12 cellular contexts compared by ENCODE assay signal in genomic region chr12:68633614-68634558, GRCh38. TPM values are rescaled to one million over a fixed set of nuclear protein-coding genes. Genes with fewer than 3 reads are reported as not detected.
DNase-seq lines count a peak whose midpoint lies in the region; ATAC-seq and TF ChIP-seq lines count a peak whose summit lies in the region.
"Had no signal": no experiment of that assay in that cellular context is flagged by ENCODE, and none has a peak within 500 bp of the region (broad histone marks: within the 10 kb centered on the region; RNA-seq: fewer than 3 reads in every experiment).

No MANE protein-coding gene starts in this region.

- DNase-seq in CD8-positive, alpha-beta T cell, result no peak
- peak; percentile 68 for DNase-seq in Karpas-422
- DNase-seq in foreskin keratinocyte, result no peak
- DNase-seq in foreskin fibroblast, result no peak
- DNase-seq in stimulated activated CD4-positive, alpha-beta T cell treated with anti-CD3 and anti-CD28 coated beads, Interleukin-2, amount 100 ng/mL, for 48 hours, result no peak
- no peak for DNase-seq in DMS53 (lab: John Stamatoyannopoulos, UW)
- DNase-seq: Calu3; effector CD4-positive, alpha-beta T cell had no signal

- no peaks in the 10 kb centered on the region for H3K27me3 ChIP-seq in CD8-positive, alpha-beta T cell (ENCODE audit: insufficient read depth, low read length)
- no peaks in the 10 kb centered on the region for H3K27me3 ChIP-seq in Karpas-422 (ENCODE audit: low read length)
- H3K27me3 ChIP-seq in foreskin keratinocyte, result no peaks in the 10 kb centered on the region

- POLR2A ChIA-PET in CD8-positive, alpha-beta T cell (lab: Charles Lee), result no interaction called here

- no peaks in the 10 kb centered on the region for H3K9me3 Mint-ChIP-seq in CD8-positive, alpha-beta T cell

- H3K9ac ChIP-seq in Karpas-422 (ENCODE audit: low read length), result peak overlapping the region; percentile 22; the same call in 1 of the 2 replicates

- peaks cover 87% of the 10 kb centered on the region for H3K4me1 Mint-ChIP-seq in CD8-positive, alpha-beta T cell (ENCODE audit: low read depth)

- CTCF ChIA-PET in CD8-positive, alpha-beta T cell (lab: Charles Lee), result interaction anchor here (0.9 to 1.2 kb wide), 2 partner anchors 10 to 42 kb away, joined by 3 read pairs; no protein-coding TSS in a partner anchor

- H3K4me2 ChIP-seq in Karpas-422 (ENCODE audit: low read depth, low read length, poor library complexity, severe bottlenecking), result peak overlapping the region; percentile 66

- intact Hi-C loops in CD8-positive, alpha-beta T cell (cut with DNase I, micrococcal nuclease), result no loop called here

- no peaks in the 10 kb centered on the region for H3K36me3 ChIP-seq in CD8-positive, alpha-beta T cell (ENCODE audit: insufficient read depth, low read length)
- H3K36me3 ChIP-seq in Karpas-422 (ENCODE audit: insufficient read depth, low read length), result peaks cover 3% of the 10 kb centered on the region; the same call in 1 of the 2 replicates

- 0 out of 2 replicates have a peak, but pooled peaks cover 4% of the 10 kb centered on the region for H4K20me1 ChIP-seq in Karpas-422 (ENCODE audit: insufficient read depth, low read depth, low read length)

- no peaks in the 10 kb centered on the region for H3K9me3 ChIP-seq in CD8-positive, alpha-beta T cell (ENCODE audit: low read length)
- no peaks in the 10 kb centered on the region for H3K9me3 ChIP-seq in Karpas-422 (ENCODE audit: low read length)

- peak overlapping the region; percentile 32 for H3K4me3 Mint-ChIP-seq in CD8-positive, alpha-beta T cell

- H3K36me3 Mint-ChIP-seq in CD8-positive, alpha-beta T cell, result peaks cover 47% of the 10 kb centered on the region

- H3K27ac ChIP-seq in CD8-positive, alpha-beta T cell (ENCODE audit: low read depth, low read length), result no peak overlapping the region
- H3K27ac ChIP-seq in Karpas-422 (ENCODE audit: low read length) (peak overlapping the region; percentile 81), foreskin keratinocyte (peak overlapping the region; percentile 25)
- H3K27ac ChIP-seq: RWPE1, VCaP had no signal

- H3K27ac Mint-ChIP-seq in CD8-positive, alpha-beta T cell, result peak overlapping the region; percentile 77

- no peak overlapping the region for H3K4me3 ChIP-seq in CD8-positive, alpha-beta T cell (ENCODE audit: low read depth, low read length)
- H3K4me3 ChIP-seq in Karpas-422 (ENCODE audit: low read length) (peak overlapping the region; percentile 37), foreskin fibroblast (ENCODE audit: low read depth in 1 of 2, low read length in 2 of 2) (no peak overlapping the region)

- H3K79me2 ChIP-seq in Karpas-422 (ENCODE audit: low read length), result peaks cover 100% of the 10 kb centered on the region

- H3K27me3 Mint-ChIP-seq in CD8-positive, alpha-beta T cell (ENCODE audit: low read depth), result no peaks in the 10 kb centered on the region

- no peak for TF ChIP-seq CTCF in CD8-positive, alpha-beta T cell (IDR thresholded peaks at IDR 0.05)
- no peak for TF ChIP-seq CTCF in foreskin keratinocyte (conservative IDR thresholded peaks at IDR 0.05)
- TF ChIP-seq CTCF in foreskin fibroblast (IDR thresholded peaks at IDR 0.05; ENCODE audit: low read depth, low read length), result no peak

- H3K4me1 ChIP-seq in CD8-positive, alpha-beta T cell (ENCODE audit: insufficient read depth, low read length), result peaks cover 95% of the 10 kb centered on the region
- H3K4me1 ChIP-seq in Karpas-422 (ENCODE audit: low read length) (peaks cover 93% of the 10 kb centered on the region), foreskin keratinocyte (peaks cover 15% of the 10 kb centered on the region)

- ATAC-seq in CD8-positive, alpha-beta T cell, result no peak
- ATAC-seq in GM21423 (IDR thresholded peaks at IDR 0.05; ENCODE audit: unreplicated experiment) (peak; percentile 49), foreskin keratinocyte (no peak), GM18870 (IDR thresholded peaks at IDR 0.05; ENCODE audit: unreplicated experiment) (no peak)

- no peak overlapping the region for H2AFZ ChIP-seq in Karpas-422 (ENCODE audit: low read length)

- no peaks in the 10 kb centered on the region for H3K9me2 ChIP-seq in Karpas-422 (replicated peaks; ENCODE audit: insufficient read depth, low read length)

RNA-seq across cellular contexts. Expression of gene RAP1B, which starts 23.2 kb away (rescaled TPM):
- 100 to 1,000 TPM; 299 TPM for total RNA-seq in CD8-positive, alpha-beta T cell
- 95.4 and 153 TPM in 2 replicates for total RNA-seq in Karpas-422 (2014; rRNA removed; shearing (Covaris generic); ENCODE audit: low replicate concordance)
- total RNA-seq in foreskin keratinocyte, result 173 and 175 TPM in 2 replicates
- polyA plus RNA-seq in foreskin keratinocyte, result 118 and 129 TPM in 2 replicates

RNA-seq across cellular contexts. Expression of gene NUP107, which starts 52.9 kb away (rescaled TPM):
- 10 to 100 TPM; 40.1 to 45.9 TPM for total RNA-seq in CD8-positive, alpha-beta T cell
- 54.8 and 103 TPM in 2 replicates for total RNA-seq in Karpas-422 (2014; rRNA removed; shearing (Covaris generic); ENCODE audit: low replicate concordance)
- total RNA-seq in foreskin keratinocyte, result 68.9 and 75.1 TPM in 2 replicates
- 20.6 and 25.6 TPM in 2 replicates for polyA plus RNA-seq in foreskin keratinocyte
